8 cellular contexts compared by ENCODE assay signal in genomic region chr9:95167998-95168397, GRCh38.
DNase-seq lines count a peak whose midpoint lies in the region; ATAC-seq and TF ChIP-seq lines count a peak whose summit lies in the region.

No MANE protein-coding gene starts in this region.

- H3K4me1 ChIP-seq in left ventricle myocardium inferior = peaks cover 6% of the 10 kb centered on the region

- H3K36me3 ChIP-seq in left ventricle myocardium inferior = no peaks in the 10 kb centered on the region

- H3K27ac ChIP-seq in left ventricle myocardium inferior (replicated peaks) = no peak overlapping the region

- H3K4me3 ChIP-seq in left ventricle myocardium inferior = no peak overlapping the region

- TF ChIP-seq CTCF in left ventricle myocardium inferior (IDR thresholded peaks at IDR 0.05; ENCODE audit: borderline replicate concordance) = peak; percentile 82

- H3K9me3 ChIP-seq in left ventricle myocardium inferior (replicated peaks) = peaks cover 5% of the 10 kb centered on the region

- ATAC-seq in HG03135 (IDR thresholded peaks at IDR 0.05; ENCODE audit: unreplicated experiment) = no peak

- intact Hi-C loops in left ventricle myocardium inferior (cut with micrococcal nuclease) = no loop called here

- H3K27me3 ChIP-seq in left ventricle myocardium inferior (ENCODE audit: low read depth) = no peaks in the 10 kb centered on the region

- peak; percentile 26 for DNase-seq in COR-L47 (lab: John Stamatoyannopoulos, UW)
- peak; percentile 63 for DNase-seq in HS-5 (ENCODE audit: low read depth)
- peak; percentile 86 for DNase-seq in RKO (ENCODE audit: low spot score)
- DNase-seq in activated gamma-delta T cell treated with anti-CD3 and anti-CD28 coated beads, Interleukin-2, amount 50 U/mL, for 16 hours (ENCODE audit: low read depth) = peak; percentile 25
- DNase-seq in left ventricle myocardium inferior = no peak
- peak; percentile 38 for DNase-seq in stimulated activated CD4-positive, alpha-beta T cell treated with anti-CD3 and anti-CD28 coated beads, Interleukin-12 subunit alpha, Interleukin-12 subunit beta, amount 100 ng/mL, for 4 hours
- DNase-seq in SKM-1 (lab: John Stamatoyannopoulos, UW; ENCODE audit: unreplicated experiment) = no peak

Comparison
In these comparisons a context has a peak if more than half of its experiments do, and no peak if none do; other contexts are left out.
1. DNase-seq: peak in COR-L47 (single experiment), HS-5 (single experiment), RKO (single experiment), activated gamma-delta T cell treated with anti-CD3 and anti-CD28 coated beads, Interleukin-2, amount 50 U/mL, for 16 hours (single experiment) and stimulated activated CD4-positive, alpha-beta T cell treated with anti-CD3 and anti-CD28 coated beads, Interleukin-12 subunit alpha, Interleukin-12 subunit beta, amount 100 ng/mL, for 4 hours (single experiment); none in left ventricle myocardium inferior (single experiment) and SKM-1 (single experiment).